In the genomic region with DNA sequence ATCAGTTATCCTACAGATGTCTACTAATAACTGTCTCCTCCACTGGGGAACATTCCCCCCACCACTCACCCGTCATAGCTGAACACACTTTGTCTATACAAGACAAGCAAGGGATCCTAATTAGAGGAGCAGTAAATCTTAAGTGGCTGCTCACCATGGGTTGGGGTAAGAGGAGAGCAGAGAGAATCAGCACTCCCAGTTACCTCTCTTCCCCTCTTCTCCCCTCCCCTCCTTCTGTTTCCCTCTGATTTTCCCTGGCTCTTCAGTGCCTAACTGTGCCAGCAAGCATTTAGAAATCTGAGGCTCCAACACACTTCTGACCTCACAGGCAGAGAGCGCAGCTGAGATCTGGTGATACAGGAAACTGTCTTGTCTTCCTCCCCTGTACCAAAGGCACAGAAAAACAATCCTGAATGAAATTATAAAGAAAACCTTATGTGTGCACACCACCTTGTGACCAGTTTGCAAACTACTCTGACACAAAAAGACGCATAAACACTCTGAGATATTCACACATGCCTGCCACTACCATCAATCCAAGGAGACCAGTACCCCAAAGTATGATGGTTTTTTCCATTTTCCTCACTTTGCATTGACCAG, we compare ENCODE assay signal across 10 cellular contexts. TPM values are rescaled to one million over a fixed set of nuclear protein-coding genes. Genes with fewer than 3 reads are reported as not detected.
DNase-seq lines count a peak whose midpoint lies in the region; ATAC-seq and TF ChIP-seq lines count a peak whose summit lies in the region.
"Had no signal": no experiment of that assay in that cellular context is flagged by ENCODE, and none has a peak within 500 bp of the region (broad histone marks: within the 10 kb centered on the region; RNA-seq: fewer than 3 reads in every experiment).

No MANE protein-coding gene starts in this region.

- ATAC-seq in SK-N-SH treated with all-trans-retinoic acid at 6 μM for 48 hours = peak; percentile 94
- ATAC-seq in Right ventricle myocardium superior (ENCODE audit: poor library complexity) = no peak

- intact Hi-C loops in Right ventricle myocardium superior (cut with DNase I) = no loop called here

- no CpG with 5 or more reads among the region's 3 CpGs for WGBS in H9 (ENCODE audit: extremely low coverage, insufficient read length, low lambda C conversion rate)

- no peaks in the 10 kb centered on the region for H3K4me1 ChIP-seq in BE2C
- H3K4me1 ChIP-seq in H9 (ENCODE audit: insufficient read depth, low read length) = no peaks in the 10 kb centered on the region

- no peak overlapping the region for H3K4me2 ChIP-seq in H9 (ENCODE audit: insufficient read depth, insufficient read length, low read length)

- H4K91ac ChIP-seq in H9 (ENCODE audit: insufficient read length, low read depth, low read length) = no peak overlapping the region

- H3K79me1 ChIP-seq in H9 (ENCODE audit: insufficient read depth, low read depth, low read length, poor library complexity, severe bottlenecking) = no peaks in the 10 kb centered on the region

- H3K56ac ChIP-seq in H9 (ENCODE audit: insufficient read length, low read depth, low read length) = no peak overlapping the region

- H4K5ac ChIP-seq in H9 (ENCODE audit: insufficient read length, low read depth, low read length) = no peak overlapping the region

- H3K23me2 ChIP-seq in H9 (ENCODE audit: insufficient read length, low read depth, low read length, poor library complexity, severe bottlenecking) = no peaks in the 10 kb centered on the region

- no peaks in the 10 kb centered on the region for H4K20me1 ChIP-seq in H9 (ENCODE audit: control insufficient read depth, insufficient read depth, insufficient read length)

- peak overlapping the region; percentile 52 to 68 (median 64); a peak in 4 of 7 replicates for H3K27ac Mint-ChIP-seq in H9
- no peak overlapping the region for H3K27ac Mint-ChIP-seq in activated naive CD8-positive, alpha-beta T cell treated with anti-CD3 and anti-CD28 coated beads for 36 hours

- H3K27ac ChIP-seq in H9 (ENCODE audit: insufficient read length, low read depth, low read length) = no peak overlapping the region
- H3K27ac ChIP-seq: HL-60 had no signal

- H3K9me3 ChIP-seq in BE2C (no peaks in the 10 kb centered on the region), H9 (ENCODE audit: control insufficient read depth, low read depth, low read length) (peaks cover 7% of the 10 kb centered on the region)

- peaks cover 9 to 51% of the 10 kb centered on the region in 2 experiments; a peak in 4 of 5 replicates for H3K9me3 Mint-ChIP-seq in H9
- H3K9me3 Mint-ChIP-seq in activated naive CD8-positive, alpha-beta T cell treated with anti-CD3 and anti-CD28 coated beads for 36 hours = no peaks in the 10 kb centered on the region

- DNase-seq in BE2C (peak; percentile 28), H9 (no peak), fibroblast of pulmonary artery (ENCODE audit: low read depth) (peak; percentile 70), cerebellar nuclear complex (lab: John Stamatoyannopoulos, UW) (no peak), cortex of kidney (lab: John Stamatoyannopoulos, UW) (no peak), Right ventricle myocardium superior (no peak)
- no peak for DNase-seq in activated naive CD8-positive, alpha-beta T cell treated with anti-CD3 and anti-CD28 coated beads for 36 hours
- DNase-seq: effector CD4-positive, alpha-beta T cell had no signal

- peaks cover 7 to 10% of the 10 kb centered on the region in 2 experiments; a peak in 3 of 4 replicates for H3K4me1 Mint-ChIP-seq in H9
- peaks cover 5% of the 10 kb centered on the region for H3K4me1 Mint-ChIP-seq in activated naive CD8-positive, alpha-beta T cell treated with anti-CD3 and anti-CD28 coated beads for 36 hours

- no peak overlapping the region for H2AFZ ChIP-seq in H9 (ENCODE audit: low read length)

- no peaks in the 10 kb centered on the region for H3K79me2 ChIP-seq in H9 (ENCODE audit: insufficient read depth, low read length)

- H3K23ac ChIP-seq in H9 (ENCODE audit: insufficient read length, low read depth, low read length) = no peak overlapping the region

- no peak overlapping the region for H2BK120ac ChIP-seq in H9 (ENCODE audit: low read depth, low read length, poor library complexity, severe bottlenecking)

- H3K4ac ChIP-seq in H9 (ENCODE audit: low read depth, low read length) = no peak overlapping the region

- no peak overlapping the region for H3T11ph ChIP-seq in H9 (ENCODE audit: low read length)

- no peak overlapping the region for H2BK12ac ChIP-seq in H9 (ENCODE audit: insufficient read length, low read depth, low read length)

- H3K18ac ChIP-seq in H9 (ENCODE audit: insufficient read length, low read depth, low read length) = no peak overlapping the region

- no peak overlapping the region for H2AK5ac ChIP-seq in H9 (ENCODE audit: insufficient read length, low read length)

- no peak overlapping the region for H3K4me3 Mint-ChIP-seq in H9
- no peak overlapping the region for H3K4me3 Mint-ChIP-seq in activated naive CD8-positive, alpha-beta T cell treated with anti-CD3 and anti-CD28 coated beads for 36 hours

- H2BK20ac ChIP-seq in H9 (ENCODE audit: low read depth, low read length, poor library complexity, severe bottlenecking) = no peak overlapping the region

- peaks cover 2% of the 10 kb centered on the region; the same call in 1 of the 2 replicates for H3K27me3 Mint-ChIP-seq in H9 (ENCODE audit: low read depth)
- no peaks in the 10 kb centered on the region for H3K27me3 Mint-ChIP-seq in activated naive CD8-positive, alpha-beta T cell treated with anti-CD3 and anti-CD28 coated beads for 36 hours

- TF ChIP-seq CTCF in BE2C (IDR thresholded peaks at IDR 0.05; ENCODE audit: low read depth, low read length) = peak; percentile 52
- no peak for TF ChIP-seq CTCF in H9 (conservative IDR thresholded peaks at IDR 0.05)
- peak; percentile 39 for TF ChIP-seq CTCF in fibroblast of pulmonary artery (IDR thresholded peaks at IDR 0.05; ENCODE audit: low read length, missing control alignments)

- H3K36me3 ChIP-seq in BE2C = no peaks in the 10 kb centered on the region

- H3K4me3 ChIP-seq in BE2C (ENCODE audit: low read depth, low read length) (no peak overlapping the region), fibroblast of pulmonary artery (replicated peaks; ENCODE audit: low read depth, low read length) (no peak overlapping the region)

- H3K27me3 ChIP-seq in BE2C (no peaks in the 10 kb centered on the region), H9 (ENCODE audit: insufficient read depth, low read length) (no peaks in the 10 kb centered on the region)

- no peak overlapping the region for H3K14ac ChIP-seq in H9 (ENCODE audit: insufficient read depth, low read length)

- H2BK5ac ChIP-seq in H9 (ENCODE audit: insufficient read length, low read length) = no peak overlapping the region

- no peak overlapping the region for H3K9ac ChIP-seq in H9 (ENCODE audit: extremely low read depth, insufficient read length, low read length)

- H3K36me3 Mint-ChIP-seq in H9 (ENCODE audit: insufficient read depth in 1 of 3, low read depth in 3 of 3) = peaks cover 8 to 28% (median 12%) of the 10 kb centered on the region in 3 experiments; a peak in 5 of 7 replicates
- H3K36me3 Mint-ChIP-seq in activated naive CD8-positive, alpha-beta T cell treated with anti-CD3 and anti-CD28 coated beads for 36 hours = peaks cover 2% of the 10 kb centered on the region

- H2BK15ac ChIP-seq in H9 (ENCODE audit: low read depth, low read length) = no peak overlapping the region

- no peak overlapping the region for H4K8ac ChIP-seq in H9 (replicated peaks; ENCODE audit: insufficient read length, low read depth, low read length)

TF ChIP-seq in SK-N-SH treated with all-trans-retinoic acid at 6 μM for 48 hours, 23 proteins besides CTCF, POLR2A, EP300 and RAD21:
- TF ChIP-seq TCF4 (CRISPR knock-in tag; IDR thresholded peaks at IDR 0.05; ENCODE audit: borderline replicate concordance) (no peak), PPARA (CRISPR knock-in tag; IDR thresholded peaks at IDR 0.05; ENCODE audit: borderline replicate concordance) (no peak), ZFP3 (CRISPR knock-in tag; IDR thresholded peaks at IDR 0.05) (no peak), ZNF8 (CRISPR knock-in tag; IDR thresholded peaks at IDR 0.05) (no peak)
- TF ChIP-seq, protein P1, sequence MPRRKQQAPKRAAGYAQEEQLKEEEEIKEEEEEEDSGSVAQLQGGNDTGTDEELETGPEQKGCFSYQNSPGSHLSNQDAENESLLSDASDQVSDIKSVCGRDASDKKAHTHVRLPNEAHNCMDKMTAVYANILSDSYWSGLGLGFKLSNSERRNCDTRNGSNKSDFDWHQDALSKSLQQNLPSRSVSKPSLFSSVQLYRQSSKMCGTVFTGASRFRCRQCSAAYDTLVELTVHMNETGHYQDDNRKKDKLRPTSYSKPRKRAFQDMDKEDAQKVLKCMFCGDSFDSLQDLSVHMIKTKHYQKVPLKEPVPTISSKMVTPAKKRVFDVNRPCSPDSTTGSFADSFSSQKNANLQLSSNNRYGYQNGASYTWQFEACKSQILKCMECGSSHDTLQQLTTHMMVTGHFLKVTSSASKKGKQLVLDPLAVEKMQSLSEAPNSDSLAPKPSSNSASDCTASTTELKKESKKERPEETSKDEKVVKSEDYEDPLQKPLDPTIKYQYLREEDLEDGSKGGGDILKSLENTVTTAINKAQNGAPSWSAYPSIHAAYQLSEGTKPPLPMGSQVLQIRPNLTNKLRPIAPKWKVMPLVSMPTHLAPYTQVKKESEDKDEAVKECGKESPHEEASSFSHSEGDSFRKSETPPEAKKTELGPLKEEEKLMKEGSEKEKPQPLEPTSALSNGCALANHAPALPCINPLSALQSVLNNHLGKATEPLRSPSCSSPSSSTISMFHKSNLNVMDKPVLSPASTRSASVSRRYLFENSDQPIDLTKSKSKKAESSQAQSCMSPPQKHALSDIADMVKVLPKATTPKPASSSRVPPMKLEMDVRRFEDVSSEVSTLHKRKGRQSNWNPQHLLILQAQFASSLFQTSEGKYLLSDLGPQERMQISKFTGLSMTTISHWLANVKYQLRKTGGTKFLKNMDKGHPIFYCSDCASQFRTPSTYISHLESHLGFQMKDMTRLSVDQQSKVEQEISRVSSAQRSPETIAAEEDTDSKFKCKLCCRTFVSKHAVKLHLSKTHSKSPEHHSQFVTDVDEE (CRISPR knock-in tag; IDR thresholded peaks at IDR 0.05) = no peak
- TF ChIP-seq, protein P2, sequence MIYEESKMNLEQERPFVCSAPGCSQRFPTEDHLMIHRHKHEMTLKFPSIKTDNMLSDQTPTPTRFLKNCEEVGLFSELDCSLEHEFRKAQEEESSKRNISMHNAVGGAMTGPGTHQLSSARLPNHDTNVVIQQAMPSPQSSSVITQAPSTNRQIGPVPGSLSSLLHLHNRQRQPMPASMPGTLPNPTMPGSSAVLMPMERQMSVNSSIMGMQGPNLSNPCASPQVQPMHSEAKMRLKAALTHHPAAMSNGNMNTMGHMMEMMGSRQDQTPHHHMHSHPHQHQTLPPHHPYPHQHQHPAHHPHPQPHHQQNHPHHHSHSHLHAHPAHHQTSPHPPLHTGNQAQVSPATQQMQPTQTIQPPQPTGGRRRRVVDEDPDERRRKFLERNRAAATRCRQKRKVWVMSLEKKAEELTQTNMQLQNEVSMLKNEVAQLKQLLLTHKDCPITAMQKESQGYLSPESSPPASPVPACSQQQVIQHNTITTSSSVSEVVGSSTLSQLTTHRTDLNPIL (CRISPR knock-in tag; IDR thresholded peaks at IDR 0.05; ENCODE audit: low read depth) = no peak

RNA-seq across cellular contexts. Expression of a gene that starts 6.7 kb away (rescaled TPM):
- 5.9 TPM for polyA plus RNA-seq in BE2C (2012; ENCODE audit: insufficient read depth, insufficient read length, low read depth)
- 20.4 and 20.9 TPM in 2 replicates for total RNA-seq in H9 (2021)
- 10 to 100 TPM; 15.1 to 17.8 TPM for total RNA-seq in activated naive CD8-positive, alpha-beta T cell treated with anti-CD3 and anti-CD28 coated beads for 36 hours
- total RNA-seq in Right ventricle myocardium superior = 22.8 TPM

Comparison
In these comparisons a context has a peak if more than half of its experiments do, and no peak if none do; other contexts are left out.
1. DNase-seq: peak in BE2C (single experiment) and fibroblast of pulmonary artery (single experiment); none in H9 (single experiment), cerebellar nuclear complex (0 of 2), activated naive CD8-positive, alpha-beta T cell treated with anti-CD3 and anti-CD28 coated beads for 36 hours (single experiment), cortex of kidney (single experiment) and Right ventricle myocardium superior (single experiment).